8 cellular contexts compared by ENCODE assay signal in genomic region chr15:55434989-55435825, GRCh38. TPM values are rescaled to one million over a fixed set of nuclear protein-coding genes. Genes with fewer than 3 reads are reported as not detected.
A peak's percentile ranks its signal among the peaks of the same experiment; 100 is the strongest.
DNase-seq lines count a peak whose midpoint lies in the region; ATAC-seq, FAIRE-seq and TF ChIP-seq lines count a peak whose summit lies in the region.

No MANE protein-coding gene starts in this region.

- no peak overlapping the region for H3K4me2 ChIP-seq in K562 (ENCODE audit: insufficient read depth, low read length)

- H3K36me3 ChIP-seq in H7 (replicated peaks; ENCODE audit: control insufficient read depth, insufficient read depth, low read length), result no peaks in the 10 kb centered on the region
- H3K36me3 ChIP-seq in K562 (ENCODE audit: control insufficient read depth, insufficient read depth, low read length), result no peaks in the 10 kb centered on the region
- no peaks in the 10 kb centered on the region for H3K36me3 ChIP-seq in testis (ENCODE audit: low read depth, missing control alignments)
- H3K36me3 ChIP-seq in effector memory CD4-positive, alpha-beta T cell (ENCODE audit: control insufficient read depth, insufficient read depth, low read length), result no peaks in the 10 kb centered on the region

- H3K27ac ChIP-seq in K562 (ENCODE audit: extremely low read depth, low read depth, low read length) (no peak overlapping the region), testis (no peak overlapping the region)
- H3K27ac ChIP-seq in effector memory CD4-positive, alpha-beta T cell (ENCODE audit: insufficient read depth, low read length, poor library complexity, severe bottlenecking), result no peak overlapping the region

- H3K4me3 Mint-ChIP-seq in activated CD4-positive, alpha-beta T cell treated with anti-CD3 and anti-CD28 coated beads, Interleukin-2, amount 10 ng/mL, durations not matched to agents 7 days and 5 days, result no peak overlapping the region

- no peak for TF ChIP-seq POLR2A in K562 (conservative IDR thresholded peaks at IDR 0.05)
- TF ChIP-seq POLR2A in testis (IDR thresholded peaks at IDR 0.05), result no peak

- ATAC-seq in K562, result peak; percentile 96

- BruUV-seq in K562 (replicated peaks; lab: Mats Ljungman, UMichigan), result no TSS peak

- H3K4me1 ChIP-seq in K562 (replicated peaks in 1 of 2; ENCODE audit: control insufficient read depth in 2 of 2, insufficient read depth in 2 of 2, low read length in 2 of 2) (no peaks in the 10 kb centered on the region; a peak in 1 of 5 replicates), testis (no peaks in the 10 kb centered on the region)
- no peaks in the 10 kb centered on the region for H3K4me1 ChIP-seq in effector memory CD4-positive, alpha-beta T cell (ENCODE audit: control insufficient read depth, insufficient read depth, low read length, poor library complexity, severe bottlenecking)

- no peaks in the 10 kb centered on the region for H3K9me3 Mint-ChIP-seq in activated CD4-positive, alpha-beta T cell treated with anti-CD3 and anti-CD28 coated beads, Interleukin-2, amount 10 ng/mL, durations not matched to agents 7 days and 5 days

- 8% methylated on average over 6 of the region's 6 CpGs for WGBS in K562 (ENCODE audit: insufficient coverage, low coverage, missing lambda C conversion rate)
- 45 to 58% methylated on average over 6 of the region's 6 CpGs for WGBS in testis, 2 donors

- no peaks in the 10 kb centered on the region for H3K79me2 ChIP-seq in K562 (ENCODE audit: control insufficient read depth, insufficient read depth, low read length)

- FAIRE-seq in K562 (lab: Jason Lieb, UNC), result peak; percentile 93

- CTCF ChIA-PET in activated CD4-positive, alpha-beta T cell treated with anti-CD3 and anti-CD28 coated beads, Interleukin-2, amount 10 ng/mL, durations not matched to agents 7 days and 5 days (lab: Charles Lee), result interaction anchor here (0.5 to 1.8 kb wide), 5 partner anchors 49 to 358 kb away, joined by 3 to 5 read pairs (median 3); no protein-coding TSS in a partner anchor
- CTCF ChIA-PET in K562 (lab: Yijun Ruan, JAX; ENCODE audit: low intra/inter-chr PET ratio), result interaction anchor here (2.2 kb wide), 1 partner anchor 218 kb away, joined by 13 read pairs; no protein-coding TSS in a partner anchor

- no peaks in the 10 kb centered on the region for H3K36me3 Mint-ChIP-seq in activated CD4-positive, alpha-beta T cell treated with anti-CD3 and anti-CD28 coated beads, Interleukin-2, amount 10 ng/mL, durations not matched to agents 7 days and 5 days (ENCODE audit: low read depth)

- no peak overlapping the region for H3K27ac Mint-ChIP-seq in activated CD4-positive, alpha-beta T cell treated with anti-CD3 and anti-CD28 coated beads, Interleukin-2, amount 10 ng/mL, durations not matched to agents 7 days and 5 days

- peak; percentile 75 to 85 for TF ChIP-seq RAD21 in K562 (CRISPR knock-in tag; conservative IDR thresholded peaks at IDR 0.05 in 1 of 2, IDR thresholded peaks at IDR 0.05 in 1 of 2)

- intact Hi-C loops in K562 (cut with micrococcal nuclease) (loop anchor here (1.0 to 5.0 kb wide), 7 partner anchors 27 to 328 kb away; partner anchors contain the start of genes CCPG1, PIERCE2, PIGB and PIGBOS1), testis (cut with DNase I; ENCODE audit: low total_unique reads) (no loop called here)

- H3K9me1 ChIP-seq in K562 (ENCODE audit: control insufficient read depth, insufficient read depth, low read length), result no peaks in the 10 kb centered on the region

- H3K27me3 ChIP-seq in H7 (ENCODE audit: control insufficient read depth, insufficient read depth, low read length), result no peaks in the 10 kb centered on the region
- H3K27me3 ChIP-seq in K562 (ENCODE audit: control insufficient read depth in 2 of 2, insufficient read depth in 2 of 2, low read length in 2 of 2), result no peaks in the 10 kb centered on the region
- H3K27me3 ChIP-seq in testis, result no peaks in the 10 kb centered on the region
- H3K27me3 ChIP-seq in effector memory CD4-positive, alpha-beta T cell (replicated peaks; ENCODE audit: control insufficient read depth, insufficient read depth, low read length, poor library complexity, severe bottlenecking), result no peaks in the 10 kb centered on the region

- H2AFZ ChIP-seq in K562 (ENCODE audit: low read depth, low read length), result no peak overlapping the region; the same call in 1 of the 2 replicates

- H3K4me3 ChIP-seq in H7 (ENCODE audit: insufficient read depth, low read depth, low read length), result no peak overlapping the region
- no peak overlapping the region for H3K4me3 ChIP-seq in K562
- no peak overlapping the region for H3K4me3 ChIP-seq in testis
- H3K4me3 ChIP-seq in effector memory CD4-positive, alpha-beta T cell (ENCODE audit: insufficient read depth, low read depth, low read length, poor library complexity, severe bottlenecking), result no peak overlapping the region

- peaks cover 8% of the 10 kb centered on the region for H3K4me1 Mint-ChIP-seq in activated CD4-positive, alpha-beta T cell treated with anti-CD3 and anti-CD28 coated beads, Interleukin-2, amount 10 ng/mL, durations not matched to agents 7 days and 5 days

- TF ChIP-seq CTCF in K562 (IDR thresholded peaks at IDR 0.05 in 2 of 3, conservative IDR thresholded peaks at IDR 0.05 in 1 of 3; ENCODE audit: insufficient read depth in 2 of 3, low read depth in 1 of 3, low read length in 3 of 3) (peak; percentile 55 to 77 (median 69); a peak in 5 of 6 replicates), testis (IDR thresholded peaks at IDR 0.05) (peak; percentile 29 to 56 (median 43))

- no peak for TF ChIP-seq EP300 in K562 (IDR thresholded peaks at IDR 0.05; ENCODE audit: low read length)

- H4K20me1 ChIP-seq in K562 (replicated peaks; ENCODE audit: control insufficient read depth, insufficient read depth, low read length), result no peaks in the 10 kb centered on the region

- POLR2A ChIA-PET in activated CD4-positive, alpha-beta T cell treated with anti-CD3 and anti-CD28 coated beads, Interleukin-2, amount 10 ng/mL, durations not matched to agents 7 days and 5 days (lab: Charles Lee), result no interaction called here
- POLR2A ChIA-PET in K562 (lab: Yijun Ruan, JAX), result no interaction called here

- peak; percentile 26 for DNase-seq in activated CD4-positive, alpha-beta T cell treated with anti-CD3 and anti-CD28 coated beads, Interleukin-2, amount 10 ng/mL, durations not matched to agents 7 days and 5 days
- DNase-seq in activated CD4-positive, alpha-beta T cell treated with anti-CD3 and anti-CD28 coated beads, Interleukin-2, amount 50 U/mL, for 48 hours, result no peak
- peak; percentile 28 for DNase-seq in H7
- DNase-seq in NCI-H460 (ENCODE audit: extremely low read depth, low read depth), result peak; percentile 52
- peak; percentile 33 to 76 (median 48) for DNase-seq in K562 (ENCODE audit: extremely low read depth in 1 of 4, low spot score in 3 of 4)
- peak; percentile 54 for DNase-seq in inferior parietal cortex (ENCODE audit: extremely low spot score)
- DNase-seq in testis, result no peak
- DNase-seq in effector memory CD4-positive, alpha-beta T cell, result no peak

- H3K9ac ChIP-seq in K562 (ENCODE audit: insufficient read depth in 1 of 2, low read depth in 2 of 2, low read length in 2 of 2), result no peak overlapping the region

- H3K9me3 ChIP-seq in K562 (replicated peaks; ENCODE audit: control insufficient read depth, insufficient read depth, low read depth, low read length), result no peaks in the 10 kb centered on the region
- no peaks in the 10 kb centered on the region for H3K9me3 ChIP-seq in testis
- H3K9me3 ChIP-seq in effector memory CD4-positive, alpha-beta T cell (ENCODE audit: control insufficient read depth, low read length), result no peaks in the 10 kb centered on the region

- in situ Hi-C loops in K562 (cut with MboI), result loop anchor here (5.0 kb wide), 1 partner anchor 218 kb away; no protein-coding TSS in a partner anchor

- no peaks in the 10 kb centered on the region for H3K27me3 Mint-ChIP-seq in activated CD4-positive, alpha-beta T cell treated with anti-CD3 and anti-CD28 coated beads, Interleukin-2, amount 10 ng/mL, durations not matched to agents 7 days and 5 days

RNA-seq across cellular contexts. Expression of gene PIERCE2, which starts 26.9 kb away (rescaled TPM):
- total RNA-seq in activated CD4-positive, alpha-beta T cell treated with anti-CD3 and anti-CD28 coated beads, Interleukin-2, amount 10 ng/mL, durations not matched to agents 7 days and 5 days, result under 1 TPM in 1 of 2 experiments, not detected in 1; 0.60 TPM
- 1.5 and 3.1 TPM in 2 replicates for total RNA-seq in H7 (2014; rRNA removed; shearing (Covaris generic))
- 38.2 and 40.4 TPM in 2 replicates for total RNA-seq in NCI-H460 (2014; rRNA removed; shearing (Covaris generic))
- 3.0 TPM in 1 of 2 replicates, not detected in the other for polyA plus RNA-seq in NCI-H460 (2014; cell fraction: nucleus; rRNA removed)
- total RNA-seq in K562 (2011; cell fraction: chromatin; rRNA removed; ENCODE audit: low replicate concordance), result 0.69 TPM in 1 of 2 replicates, not detected in the other
- 1.1 TPM in 1 of 2 replicates, not detected in the other for total RNA-seq in K562 (2011; cell fraction: nucleolus; rRNA removed)
- total RNA-seq in K562 (2011; cell fraction: nucleoplasm; rRNA removed), result 0.66 and 1.3 TPM in 2 replicates
- total RNA-seq in K562 (2014; rRNA removed) (2.3 and 2.9 TPM in 2 replicates), K562 (2014; rRNA removed; fragmentation: Illumina TruSeq; extraction: Trizol) (2.9 and 3.3 TPM in 2 replicates), K562 (2015; rRNA removed; fragmentation: Illumina TruSeq; extraction: Trizol) (1.8 and 2.9 TPM in 2 replicates), K562 (2021) (2.0 and 3.1 TPM in 2 replicates), testis (1 to 10 TPM; 4.3 to 8.0 TPM)
- polyA plus RNA-seq in K562 (2011; rRNA removed) (3.1 and 4.2 TPM in 2 replicates), K562 (2014; fragmentation: Illumina TruSeq; extraction: Trizol) (4.1 and 4.8 TPM in 2 replicates), K562 (2014; fragmentation: Nextera tagmentation; extraction: Ambion mirVana) (1 to 10 TPM; 4.0 to 4.2 TPM), K562 (2014; rRNA removed) (3.8 and 4.4 TPM in 2 replicates), testis (ENCODE audit: insufficient read depth, low read depth, low replicate concordance) (16.0 TPM)
- 1.1 and 2.3 TPM in 2 replicates for polyA plus RNA-seq in K562 (2011; cell fraction: cytosol; rRNA removed)
- 0.43 and 0.70 TPM in 2 replicates for polyA plus RNA-seq in K562 (2011; cell fraction: nucleus; rRNA removed)
- polyA plus RNA-seq in K562 (2012), result 2.5 and 13.9 TPM in 2 replicates
- polyA minus RNA-seq in K562 (2011; rRNA and poly(A)+ RNA removed), result 0.42 and 0.45 TPM in 2 replicates
- polyA minus RNA-seq in K562 (2011; cell fraction: cytosol; rRNA and poly(A)+ RNA removed), result 2.0 TPM in 1 of 2 replicates, not detected in the other
- 0.67 TPM in 1 of 2 replicates, not detected in the other for polyA minus RNA-seq in K562 (2011; cell fraction: nucleus; rRNA and poly(A)+ RNA removed)

RNA-seq across cellular contexts. Expression of gene CCPG1, which starts 27.0 kb away (rescaled TPM):
- total RNA-seq in activated CD4-positive, alpha-beta T cell treated with anti-CD3 and anti-CD28 coated beads, Interleukin-2, amount 10 ng/mL, durations not matched to agents 7 days and 5 days, result 10 to 100 TPM; 13.0 to 13.1 TPM
- total RNA-seq in H7 (2014; rRNA removed; shearing (Covaris generic)), result 14.3 and 23.8 TPM in 2 replicates
- 268 and 298 TPM in 2 replicates for total RNA-seq in NCI-H460 (2014; rRNA removed; shearing (Covaris generic))
- polyA plus RNA-seq in NCI-H460 (2014; cell fraction: nucleus; rRNA removed), result 145 and 170 TPM in 2 replicates
- total RNA-seq in K562 (2011; cell fraction: chromatin; rRNA removed; ENCODE audit: low replicate concordance), result 52.4 and 135 TPM in 2 replicates
- total RNA-seq in K562 (2011; cell fraction: nucleolus; rRNA removed), result 18.8 and 28.3 TPM in 2 replicates
- 41.9 and 56.3 TPM in 2 replicates for total RNA-seq in K562 (2011; cell fraction: nucleoplasm; rRNA removed)
- total RNA-seq in K562 (2014; rRNA removed) (29.0 and 33.0 TPM in 2 replicates), K562 (2014; rRNA removed; fragmentation: Illumina TruSeq; extraction: Trizol) (54.9 and 76.1 TPM in 2 replicates), K562 (2015; rRNA removed; fragmentation: Illumina TruSeq; extraction: Trizol) (32.7 and 35.4 TPM in 2 replicates), K562 (2021) (41.9 and 48.7 TPM in 2 replicates), testis (10 to 100 TPM; 21.6 to 37.1 TPM)
- polyA plus RNA-seq in K562 (2011; rRNA removed) (43.8 and 44.3 TPM in 2 replicates), K562 (2014; fragmentation: Illumina TruSeq; extraction: Trizol) (44.5 and 47.3 TPM in 2 replicates), K562 (2014; fragmentation: Nextera tagmentation; extraction: Ambion mirVana) (10 to 100 TPM; 37.1 to 41.1 TPM), K562 (2014; rRNA removed) (24.5 and 33.0 TPM in 2 replicates), testis (ENCODE audit: insufficient read depth, low read depth, low replicate concordance) (25.6 TPM)
- polyA plus RNA-seq in K562 (2011; cell fraction: cytosol; rRNA removed), result 6.3 and 13.6 TPM in 2 replicates
- polyA plus RNA-seq in K562 (2011; cell fraction: nucleus; rRNA removed), result 10.0 and 19.9 TPM in 2 replicates
- 20.6 and 150 TPM in 2 replicates for polyA plus RNA-seq in K562 (2012)
- 54.8 and 94.0 TPM in 2 replicates for polyA minus RNA-seq in K562 (2011; rRNA and poly(A)+ RNA removed)
- polyA minus RNA-seq in K562 (2011; cell fraction: cytosol; rRNA and poly(A)+ RNA removed), result 22.1 and 27.6 TPM in 2 replicates
- polyA minus RNA-seq in K562 (2011; cell fraction: nucleus; rRNA and poly(A)+ RNA removed), result 9.7 and 20.3 TPM in 2 replicates

Comparison
In these comparisons a context has a peak if more than half of its experiments do, and no peak if none do; other contexts are left out.
1. DNase-seq: peak in activated CD4-positive, alpha-beta T cell treated with anti-CD3 and anti-CD28 coated beads, Interleukin-2, amount 10 ng/mL, durations not matched to agents 7 days and 5 days (single experiment), H7 (single experiment), NCI-H460 (single experiment), K562 (4 of 4) and inferior parietal cortex (single experiment); none in activated CD4-positive, alpha-beta T cell treated with anti-CD3 and anti-CD28 coated beads, Interleukin-2, amount 50 U/mL, for 48 hours (0 of 2), testis (single experiment) and effector memory CD4-positive, alpha-beta T cell (0 of 3).